In the genomic region with DNA sequence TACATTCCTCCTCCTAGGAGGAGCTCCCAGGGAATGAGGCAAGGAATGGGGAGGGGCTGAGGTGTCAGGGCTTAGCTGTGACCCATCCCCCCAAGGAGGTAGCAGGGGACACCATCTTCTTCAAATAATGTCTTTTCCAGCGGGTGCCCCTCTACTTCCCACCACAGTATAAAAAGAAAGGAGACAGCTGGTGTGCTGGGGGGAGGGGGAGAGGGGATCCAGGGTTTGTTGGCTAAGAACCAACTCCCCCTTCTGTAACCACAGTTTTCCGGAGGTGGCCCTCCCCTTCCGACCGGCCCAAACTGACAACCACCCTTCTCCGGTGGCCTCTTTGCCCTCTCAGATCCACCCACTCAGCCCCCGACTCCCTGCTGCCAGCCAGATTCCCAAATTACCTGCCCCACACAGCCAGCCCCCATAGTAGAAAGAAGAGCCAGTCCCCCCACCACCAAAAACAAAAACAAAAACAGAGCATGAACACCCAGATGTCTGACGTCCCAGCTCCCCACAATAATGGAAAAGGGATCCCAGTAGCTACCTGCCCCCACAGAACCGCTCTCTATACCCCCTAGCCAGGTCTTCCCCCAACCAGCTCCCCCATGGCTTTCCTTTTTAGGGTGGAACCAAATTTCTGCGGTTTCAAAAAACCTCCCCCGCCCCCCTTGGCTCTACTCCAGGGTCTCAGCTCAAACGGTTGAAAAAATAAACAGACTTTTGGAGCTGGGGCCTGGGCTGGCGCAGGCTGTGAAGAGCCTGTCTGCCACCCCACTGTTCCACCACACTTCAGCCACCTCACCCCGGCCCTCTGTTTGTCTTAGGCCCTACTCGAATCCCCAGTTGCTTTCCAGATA, we compare ENCODE assay signal across 9 cellular contexts. TPM values are rescaled to one million over a fixed set of nuclear protein-coding genes. Genes with fewer than 3 reads are reported as not detected.
DNase-seq lines count a peak whose midpoint lies in the region; ATAC-seq, FAIRE-seq and TF ChIP-seq lines count a peak whose summit lies in the region.
"Had no signal": no experiment of that assay in that cellular context is flagged by ENCODE, and none has a peak within 500 bp of the region (broad histone marks: within the 10 kb centered on the region; RNA-seq: fewer than 3 reads in every experiment).

No MANE protein-coding gene starts in this region.

- ATAC-seq in body of pancreas, result no peak

- intact Hi-C loops in body of pancreas (cut with DNase I), result no loop called here

- peaks cover 41% of the 10 kb centered on the region for H3K36me3 Mint-ChIP-seq in T-helper 2 cell treated with Interferon-gamma antibody and Interleukin-4, amounts not matched to agents 5 μg/mL and 100 μg/mL, for 36 hours (ENCODE audit: low read depth)

- no peak for TF ChIP-seq POLR2A in body of pancreas (IDR thresholded peaks at IDR 0.05)

- no peak overlapping the region for H3K4me3 ChIP-seq in body of pancreas

- no peaks in the 10 kb centered on the region for H3K9me3 ChIP-seq in body of pancreas

- peak overlapping the region in 3 of 4 donors; percentile 85 to 92 (median 86) for H3K27ac ChIP-seq in body of pancreas

- WGBS in body of pancreas, 2 donors, result 27 to 36% methylated on average over 12 to 14 of the region's 14 CpGs

- H3K27me3 Mint-ChIP-seq in T-helper 2 cell treated with Interferon-gamma antibody and Interleukin-4, amounts not matched to agents 5 μg/mL and 100 μg/mL, for 36 hours (ENCODE audit: low read depth), result no peaks in the 10 kb centered on the region

- H3K36me3 ChIP-seq in body of pancreas (replicated peaks in 1 of 2; ENCODE audit: insufficient read depth in 1 of 2, low read depth in 2 of 2), result no peaks in the 10 kb centered on the region

- no peaks in the 10 kb centered on the region for H3K9me3 Mint-ChIP-seq in T-helper 2 cell treated with Interferon-gamma antibody and Interleukin-4, amounts not matched to agents 5 μg/mL and 100 μg/mL, for 36 hours

- TF ChIP-seq CTCF in body of pancreas (IDR thresholded peaks at IDR 0.05), result no peak

- no peaks in the 10 kb centered on the region for H3K27me3 ChIP-seq in body of pancreas

- DNase-seq in DMS 273 treated with DMSO at 0.1 percent for 48 hours (lab: John Stamatoyannopoulos, UW), result peak; percentile 63
- peak; percentile 86 for DNase-seq in NCI-H1092 (lab: John Stamatoyannopoulos, UW)
- DNase-seq in T-helper 2 cell treated with Interferon-gamma antibody and Interleukin-4, amounts not matched to agents 5 μg/mL and 100 μg/mL, for 36 hours (ENCODE audit: low spot score), result peak; percentile 55
- DNase-seq in body of pancreas, result peak in 3 of 4 donors; percentile 35 to 46 (median 46)
- DNase-seq in islet precursor cell, result peak; percentile 78
- peak; percentile 54 for DNase-seq in stimulated activated CD4-positive, alpha-beta T cell treated with anti-CD3 and anti-CD28 coated beads, Interleukin-2, amount 100 ng/mL, for 4 hours (ENCODE audit: low read depth)
- DNase-seq in DMS53 treated with DMSO at 0.1 percent for 48 hours (lab: John Stamatoyannopoulos, UW; ENCODE audit: unreplicated experiment), result no peak
- no peak for DNase-seq in GM19239 (ENCODE audit: insufficient read length, low spot score)

- FAIRE-seq in GM19239 (lab: Jason Lieb, UNC), result no peak

- peaks cover 61% of the 10 kb centered on the region for H3K4me1 Mint-ChIP-seq in T-helper 2 cell treated with Interferon-gamma antibody and Interleukin-4, amounts not matched to agents 5 μg/mL and 100 μg/mL, for 36 hours (ENCODE audit: low read depth)

- peak overlapping the region; percentile 84 for H3K27ac Mint-ChIP-seq in T-helper 2 cell treated with Interferon-gamma antibody and Interleukin-4, amounts not matched to agents 5 μg/mL and 100 μg/mL, for 36 hours

- H3K4me3 Mint-ChIP-seq in T-helper 2 cell treated with Interferon-gamma antibody and Interleukin-4, amounts not matched to agents 5 μg/mL and 100 μg/mL, for 36 hours, result peak overlapping the region; percentile 92

- H3K4me1 ChIP-seq in body of pancreas, result peaks cover 66% of the 10 kb centered on the region

RNA-seq across cellular contexts. Expression of gene ARHGEF2, which starts 2.1 kb away (rescaled TPM):
- 10 to 100 TPM; 31.9 to 32.6 TPM for total RNA-seq in body of pancreas

RNA-seq across cellular contexts. Expression of gene RXFP4, which starts 34.8 kb away (rescaled TPM):
- total RNA-seq in body of pancreas, result under 1 TPM in 1 of 2 donors, not detected in 1; 0.26 TPM
- total RNA-seq: NCI-H460 had no signal

RNA-seq across cellular contexts. Expression of gene KHDC4, which starts 42.1 kb away (rescaled TPM):
- 10 to 100 TPM; 32.7 to 40.5 TPM for total RNA-seq in body of pancreas

RNA-seq across cellular contexts. Expression of gene SSR2, which starts 44.5 kb away (rescaled TPM):
- total RNA-seq in body of pancreas, result 100 to 1,000 TPM; 179 to 291 TPM

Comparison
In these comparisons a context has a peak if more than half of its experiments do, and no peak if none do; other contexts are left out.
1. DNase-seq: peak in DMS 273 treated with DMSO at 0.1 percent for 48 hours (single experiment), NCI-H1092 (single experiment), T-helper 2 cell treated with Interferon-gamma antibody and Interleukin-4, amounts not matched to agents 5 μg/mL and 100 μg/mL, for 36 hours (single experiment), body of pancreas (3 of 4), islet precursor cell (single experiment) and stimulated activated CD4-positive, alpha-beta T cell treated with anti-CD3 and anti-CD28 coated beads, Interleukin-2, amount 100 ng/mL, for 4 hours (single experiment); none in DMS53 treated with DMSO at 0.1 percent for 48 hours (single experiment) and GM19239 (single experiment).